Comparison of ENCODE assay signal across 17 cellular contexts in genomic region chr2:166230024-166230723, GRCh38.
DNase-seq lines count a peak whose midpoint lies in the region; ATAC-seq and TF ChIP-seq lines count a peak whose summit lies in the region.
"Had no signal": no experiment of that assay in that cellular context is flagged by ENCODE, and none has a peak within 500 bp of the region (broad histone marks: within the 10 kb centered on the region; RNA-seq: fewer than 3 reads in every experiment).

No MANE protein-coding gene starts in this region.

- CTCF ChIA-PET in MCF 10A (lab: Yijun Ruan, JAX) = no interaction called here

- no peaks in the 10 kb centered on the region for H3K9me3 ChIP-seq in breast epithelium
- no peaks in the 10 kb centered on the region for H3K9me3 ChIP-seq in upper lobe of right lung
- H3K9me3 ChIP-seq: ascending aorta, tibial nerve had no signal

- H3K4me3 ChIP-seq in breast epithelium = no peak overlapping the region
- no peak overlapping the region for H3K4me3 ChIP-seq in cardiac fibroblast (replicated peaks in 1 of 2; ENCODE audit: low read depth in 2 of 2, low read length in 2 of 2)
- H3K4me3 ChIP-seq in upper lobe of right lung = no peak overlapping the region
- H3K4me3 ChIP-seq: ascending aorta, tibial nerve had no signal

- no peaks in the 10 kb centered on the region for H3K27me3 Mint-ChIP-seq in MCF 10A (ENCODE audit: insufficient read depth, unreplicated experiment)
- H3K27me3 Mint-ChIP-seq: activated CD8-positive, alpha-beta T cell treated with anti-CD3 and anti-CD28 coated beads for 36 hours had no signal

- BruUV-seq in MCF 10A (replicated peaks; lab: Mats Ljungman, UMichigan) = no TSS peak

- no peaks in the 10 kb centered on the region for H3K36me3 Mint-ChIP-seq in MCF 10A (ENCODE audit: insufficient read depth, unreplicated experiment)

- ATAC-seq in left colon (peak; percentile 84), upper lobe of right lung (peak; percentile 61), HG02678 (IDR thresholded peaks at IDR 0.05; ENCODE audit: unreplicated experiment) (no peak)
- ATAC-seq: activated CD8-positive, alpha-beta T cell treated with anti-CD3 and anti-CD28 coated beads for 36 hours; Right ventricle myocardium inferior had no signal

- H3K4me3 Mint-ChIP-seq in MCF 10A (ENCODE audit: unreplicated experiment) = no peak overlapping the region
- H3K4me3 Mint-ChIP-seq: activated CD8-positive, alpha-beta T cell treated with anti-CD3 and anti-CD28 coated beads for 36 hours had no signal

- POLR2A ChIA-PET in MCF 10A (lab: Yijun Ruan, JAX) = no interaction called here

- peaks cover 25% of the 10 kb centered on the region for H3K4me1 Mint-ChIP-seq in MCF 10A (ENCODE audit: insufficient read depth, unreplicated experiment)

- H3K9me3 Mint-ChIP-seq in MCF 10A (ENCODE audit: unreplicated experiment) = no peaks in the 10 kb centered on the region
- H3K9me3 Mint-ChIP-seq: activated CD8-positive, alpha-beta T cell treated with anti-CD3 and anti-CD28 coated beads for 36 hours; activated T-helper 2 cell treated with anti-CD3 and anti-CD28 coated beads, Interferon-gamma antibody, Interleukin-2, Interleukin-4, amounts not matched to agents 10 μg/mL and 5 μg/mL and 100 μg/mL, durations not matched to agents 14 hours and 24 hours and 36 hours had no signal

- H3K4me1 ChIP-seq in breast epithelium (no peaks in the 10 kb centered on the region), upper lobe of right lung (no peaks in the 10 kb centered on the region)
- H3K4me1 ChIP-seq: ascending aorta, tibial nerve had no signal

- H3K27ac ChIP-seq in breast epithelium (no peak overlapping the region), upper lobe of right lung (peak overlapping the region; percentile 51)
- H3K27ac ChIP-seq: ascending aorta, tibial nerve had no signal

- peak overlapping the region; percentile 73 for H3K27ac Mint-ChIP-seq in MCF 10A (ENCODE audit: low read depth, unreplicated experiment)
- H3K27ac Mint-ChIP-seq: activated CD8-positive, alpha-beta T cell treated with anti-CD3 and anti-CD28 coated beads for 36 hours; activated T-helper 2 cell treated with anti-CD3 and anti-CD28 coated beads, Interferon-gamma antibody, Interleukin-2, Interleukin-4, amounts not matched to agents 10 μg/mL and 5 μg/mL and 100 μg/mL, durations not matched to agents 14 hours and 24 hours and 36 hours had no signal

- DNase-seq in MCF 10A (ENCODE audit: unreplicated experiment) (peak; percentile 41), breast epithelium (ENCODE audit: low spot score in 2 of 2) (no peak), cardiac fibroblast (ENCODE audit: low read depth in 2 of 2) (peak; percentile 72 to 76), left colon (no peak), upper lobe of right lung (no peak)
- no peak for DNase-seq in stimulated activated CD4-positive, alpha-beta T cell treated with anti-CD3 and anti-CD28 coated beads, Interleukin-1b, Interleukin-23, amount 100 ng/mL, for 48 hours
- DNase-seq in activated CD4-positive, alpha-beta T cell treated with anti-CD3 and anti-CD28 coated beads for 4 hours = no peak
- DNase-seq: activated CD8-positive, alpha-beta T cell treated with anti-CD3 and anti-CD28 coated beads for 36 hours; KBM-7; NCI-H146; posterior cingulate gyrus; T-helper 9 cell had no signal

- intact Hi-C loops in MCF 10A (cut with micrococcal nuclease) = no loop called here
- intact Hi-C loops in breast epithelium (cut with DNase I; ENCODE audit: low total_unique reads) = loop anchor here (5.0 kb wide), 1 partner anchor 393 kb away; no protein-coding TSS in a partner anchor
- intact Hi-C loops in left colon (cut with DNase I, micrococcal nuclease) = no loop called here
- intact Hi-C loops in upper lobe of right lung (cut with DNase I) = no loop called here

- no peak for TF ChIP-seq POLR2A in breast epithelium (IDR thresholded peaks at IDR 0.05)

- H3K36me3 ChIP-seq in breast epithelium = no peaks in the 10 kb centered on the region
- H3K36me3 ChIP-seq in upper lobe of right lung = no peaks in the 10 kb centered on the region
- H3K36me3 ChIP-seq: ascending aorta had no signal

- TF ChIP-seq CTCF in MCF 10A (IDR thresholded peaks at IDR 0.05; ENCODE audit: unreplicated experiment) (no peak), breast epithelium (IDR thresholded peaks at IDR 0.05) (no peak), cardiac fibroblast (IDR thresholded peaks at IDR 0.05; ENCODE audit: low read depth, low read length) (no peak), upper lobe of right lung (IDR thresholded peaks at IDR 0.05) (no peak)

- H3K27me3 ChIP-seq in breast epithelium (no peaks in the 10 kb centered on the region), upper lobe of right lung (no peaks in the 10 kb centered on the region)
- H3K27me3 ChIP-seq: ascending aorta, tibial nerve had no signal

Comparison
In these comparisons a context has a peak if more than half of its experiments do, and no peak if none do; other contexts are left out.
1. DNase-seq: peak in MCF 10A (single experiment) and cardiac fibroblast (2 of 2); none in breast epithelium (0 of 2), left colon (0 of 2), upper lobe of right lung (single experiment), stimulated activated CD4-positive, alpha-beta T cell treated with anti-CD3 and anti-CD28 coated beads, Interleukin-1b, Interleukin-23, amount 100 ng/mL, for 48 hours (single experiment) and activated CD4-positive, alpha-beta T cell treated with anti-CD3 and anti-CD28 coated beads for 4 hours (0 of 2).